In the genomic region with DNA sequence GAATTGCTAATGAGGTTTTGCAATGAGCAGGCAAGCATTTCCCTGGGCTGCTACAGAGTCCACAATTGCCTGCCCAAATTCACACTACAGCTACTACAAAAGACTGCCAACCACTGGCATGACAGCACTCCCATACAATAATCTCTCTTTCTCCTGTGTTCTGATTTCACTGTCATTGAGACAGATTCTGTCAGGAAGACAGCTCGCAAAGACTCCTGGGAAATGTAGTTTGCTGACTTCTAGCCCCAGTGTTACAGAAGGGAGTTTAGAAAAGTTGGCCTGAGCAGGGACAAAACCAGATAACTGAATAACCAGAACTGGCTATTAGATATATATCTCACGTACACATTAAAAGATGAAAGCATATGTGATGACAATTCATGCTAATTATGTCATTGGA, we compare ENCODE assay signal across 23 cellular contexts.
A peak's percentile ranks its signal among the peaks of the same experiment; 100 is the strongest.
DNase-seq lines count a peak whose midpoint lies in the region; ATAC-seq, FAIRE-seq and TF ChIP-seq lines count a peak whose summit lies in the region.
"Had no signal": no experiment of that assay in that cellular context is flagged by ENCODE, and none has a peak within 500 bp of the region (broad histone marks: within the 10 kb centered on the region; RNA-seq: fewer than 3 reads in every experiment).

No MANE protein-coding gene starts in this region.

- H3K4me2 ChIP-seq in GM23338, result no peak overlapping the region
- peak overlapping the region; percentile 6; the same call in 1 of the 2 replicates for H3K4me2 ChIP-seq in OCI-LY3 (ENCODE audit: low read length)
- H3K4me2 ChIP-seq in mesendoderm (ENCODE audit: low read length), result no peak overlapping the region

- H2AK5ac ChIP-seq in mesendoderm (ENCODE audit: low read length), result no peak overlapping the region

- H3K36me3 ChIP-seq in GM23338 (ENCODE audit: insufficient read depth) (no peaks in the 10 kb centered on the region), OCI-LY3 (replicated peaks; ENCODE audit: low read depth, low read length) (no peaks in the 10 kb centered on the region), mesendoderm (ENCODE audit: control insufficient read depth, insufficient read depth, low read length) (no peaks in the 10 kb centered on the region), heart right ventricle (no peaks in the 10 kb centered on the region)
- H3K36me3 ChIP-seq: SJCRH30 had no signal

- no peaks in the 10 kb centered on the region for H3K36me3 Mint-ChIP-seq in GM23338 (ENCODE audit: low read depth)
- H3K36me3 Mint-ChIP-seq: CD4-positive, CD25-positive, alpha-beta regulatory T cell had no signal

- H4K20me1 ChIP-seq in GM23338 (replicated peaks; ENCODE audit: insufficient read depth) (no peaks in the 10 kb centered on the region), OCI-LY3 (ENCODE audit: insufficient read depth, low read length) (no peaks in the 10 kb centered on the region)

- no peaks in the 10 kb centered on the region for H3K4me1 ChIP-seq in GM23338 (ENCODE audit: insufficient read depth)
- H3K4me1 ChIP-seq in OCI-LY3 (ENCODE audit: low read length), result no peaks in the 10 kb centered on the region
- H3K4me1 ChIP-seq in mesendoderm (ENCODE audit: control insufficient read depth, low read depth, low read length), result no peaks in the 10 kb centered on the region
- H3K4me1 ChIP-seq in heart right ventricle, result no peaks in the 10 kb centered on the region
- H3K4me1 ChIP-seq: SJCRH30 had no signal

- H4K5ac ChIP-seq in mesendoderm (ENCODE audit: low read length), result no peak overlapping the region

- no peaks in the 10 kb centered on the region for H3K27me3 ChIP-seq in GM23338 (ENCODE audit: insufficient read depth)
- no peaks in the 10 kb centered on the region for H3K27me3 ChIP-seq in OCI-LY3 (ENCODE audit: low read depth, low read length)
- H3K27me3 ChIP-seq in mesendoderm (ENCODE audit: insufficient read depth, low read length, poor library complexity), result no peaks in the 10 kb centered on the region
- no peaks in the 10 kb centered on the region for H3K27me3 ChIP-seq in heart right ventricle
- H3K27me3 ChIP-seq: SJCRH30 had no signal

- FAIRE-seq in colon (lab: Jason Lieb, UNC), result peak; percentile 61
- FAIRE-seq: A204.1, HTR-8/SVneo, RCC 7860 had no signal

- H3K27ac ChIP-seq in GM23338 (ENCODE audit: low read depth), result no peak overlapping the region
- H3K27ac ChIP-seq in OCI-LY3 (ENCODE audit: low read length), result no peak overlapping the region
- no peak overlapping the region for H3K27ac ChIP-seq in mesendoderm (ENCODE audit: low read depth, low read length)
- H3K27ac ChIP-seq in heart right ventricle, result no peak overlapping the region
- H3K27ac ChIP-seq: SJCRH30 had no signal

- no peak overlapping the region for H2BK5ac ChIP-seq in mesendoderm (ENCODE audit: low read length)

- ATAC-seq in GM23338 (no peak), GM18861 (IDR thresholded peaks at IDR 0.05; ENCODE audit: unreplicated experiment) (no peak), heart right ventricle (no peak)
- ATAC-seq: HCT116 had no signal

- no peaks in the 10 kb centered on the region for H3K9me2 ChIP-seq in GM23338 (ENCODE audit: insufficient read depth)

- H3K9me3 ChIP-seq in OCI-LY3 (ENCODE audit: insufficient read depth, low read length) (no peaks in the 10 kb centered on the region), heart right ventricle (peaks cover 0 to 6% (median 0%) of the 10 kb centered on the region in 11 donors)
- H3K9me3 ChIP-seq: SJCRH30 had no signal

- no peak overlapping the region for H3K27ac Mint-ChIP-seq in GM23338
- H3K27ac Mint-ChIP-seq: CD4-positive, CD25-positive, alpha-beta regulatory T cell had no signal

- peaks cover 4% of the 10 kb centered on the region; the same call in 1 of the 3 replicates for H3K4me1 Mint-ChIP-seq in GM23338
- H3K4me1 Mint-ChIP-seq: CD4-positive, CD25-positive, alpha-beta regulatory T cell had no signal

- no peaks in the 10 kb centered on the region for H3K27me3 Mint-ChIP-seq in GM23338 (ENCODE audit: insufficient read depth, low read depth, poor library complexity)
- H3K27me3 Mint-ChIP-seq: CD4-positive, CD25-positive, alpha-beta regulatory T cell had no signal

- no peak overlapping the region for H3K9ac ChIP-seq in OCI-LY3 (ENCODE audit: low read length)
- H3K9ac ChIP-seq in mesendoderm (ENCODE audit: low read length), result no peak overlapping the region

- H3K56ac ChIP-seq in mesendoderm (ENCODE audit: low read length), result no peak overlapping the region

- no peaks in the 10 kb centered on the region for H3F3A ChIP-seq in GM23338 (replicated peaks; ENCODE audit: low read depth)

- H3K79me2 ChIP-seq in GM23338 (replicated peaks; ENCODE audit: insufficient read depth), result no peaks in the 10 kb centered on the region
- no peaks in the 10 kb centered on the region for H3K79me2 ChIP-seq in OCI-LY3 (ENCODE audit: low read length)
- no peaks in the 10 kb centered on the region for H3K79me2 ChIP-seq in mesendoderm (ENCODE audit: control insufficient read depth, insufficient read depth, low read length)

- no peaks in the 10 kb centered on the region for H3K79me1 ChIP-seq in mesendoderm (ENCODE audit: low read length)

- no peaks in the 10 kb centered on the region for H3K9me3 Mint-ChIP-seq in GM23338

- H3K4me3 Mint-ChIP-seq in GM23338, result no peak overlapping the region
- H3K4me3 Mint-ChIP-seq: CD4-positive, CD25-positive, alpha-beta regulatory T cell had no signal

- WGBS in mesendoderm (ENCODE audit: extremely low coverage, insufficient coverage, low lambda C conversion rate), result no CpG with 5 or more reads among the region's 2 CpGs
- WGBS in heart right ventricle, 2 donors, result 76 to 85% methylated on average over 2 of the region's 2 CpGs

- no peak overlapping the region for H2BK15ac ChIP-seq in mesendoderm (replicated peaks; ENCODE audit: low read depth)

- intact Hi-C loops in heart right ventricle (cut with DNase I), result no loop called here

- H2AFZ ChIP-seq in GM23338, result no peak overlapping the region
- peak overlapping the region; percentile 11; the same call in 1 of the 2 replicates for H2AFZ ChIP-seq in OCI-LY3 (ENCODE audit: low read depth, low read length)

- H3K4ac ChIP-seq in mesendoderm (ENCODE audit: low read depth, low read length), result no peak overlapping the region

- DNase-seq in GM23338 (ENCODE audit: low spot score), result peak; percentile 4
- DNase-seq in mesendoderm, result peak; percentile 14
- no peak for DNase-seq in NCI-H1694 (lab: John Stamatoyannopoulos, UW)
- DNase-seq in heart right ventricle, result no peak
- no peak for DNase-seq in NCI-H1436 (lab: John Stamatoyannopoulos, UW)
- DNase-seq: CD4-positive, CD25-positive, alpha-beta regulatory T cell; EL; GOT3; KG1; NCI-H1105; NCI-H1694 treated with DMSO at 0.1 percent for 48 hours; NCI-H2107; NCI-H446 treated with DMSO at 0.1 percent for 48 hours; NCI-H526 treated with DMSO at 0.1 percent for 48 hours; NK-92 treated with Interleukin-12 subunit alpha and Interleukin-12 subunit beta, amount 100 ng/mL, for 24 hours; SJCRH30 had no signal

- H2BK120ac ChIP-seq in mesendoderm (ENCODE audit: low read depth, low read length), result no peak overlapping the region

- no peak overlapping the region for H3K4me3 ChIP-seq in GM23338
- H3K4me3 ChIP-seq in OCI-LY3 (ENCODE audit: low read length), result no peak overlapping the region
- no peak overlapping the region for H3K4me3 ChIP-seq in mesendoderm (ENCODE audit: low read length)
- H3K4me3 ChIP-seq in heart right ventricle, result no peak overlapping the region
- H3K4me3 ChIP-seq: SJCRH30 had no signal

- TF ChIP-seq CTCF in GM23338 (conservative IDR thresholded peaks at IDR 0.05; ENCODE audit: low read depth in 2 of 2) (no peak), OCI-LY3 (IDR thresholded peaks at IDR 0.05; ENCODE audit: low read depth, low read length) (no peak), heart right ventricle (IDR thresholded peaks at IDR 0.05) (no peak)

- no peak overlapping the region for H3K23ac ChIP-seq in mesendoderm (ENCODE audit: low read length)

- H4K8ac ChIP-seq in mesendoderm (ENCODE audit: low read depth, low read length), result no peak overlapping the region

- H3K18ac ChIP-seq in mesendoderm (ENCODE audit: low read length), result no peak overlapping the region

TF ChIP-seq in GM23338, 12 proteins besides CTCF, POLR2A, EP300 and RAD21 (continues in another document):
- TF ChIP-seq, protein P1, sequence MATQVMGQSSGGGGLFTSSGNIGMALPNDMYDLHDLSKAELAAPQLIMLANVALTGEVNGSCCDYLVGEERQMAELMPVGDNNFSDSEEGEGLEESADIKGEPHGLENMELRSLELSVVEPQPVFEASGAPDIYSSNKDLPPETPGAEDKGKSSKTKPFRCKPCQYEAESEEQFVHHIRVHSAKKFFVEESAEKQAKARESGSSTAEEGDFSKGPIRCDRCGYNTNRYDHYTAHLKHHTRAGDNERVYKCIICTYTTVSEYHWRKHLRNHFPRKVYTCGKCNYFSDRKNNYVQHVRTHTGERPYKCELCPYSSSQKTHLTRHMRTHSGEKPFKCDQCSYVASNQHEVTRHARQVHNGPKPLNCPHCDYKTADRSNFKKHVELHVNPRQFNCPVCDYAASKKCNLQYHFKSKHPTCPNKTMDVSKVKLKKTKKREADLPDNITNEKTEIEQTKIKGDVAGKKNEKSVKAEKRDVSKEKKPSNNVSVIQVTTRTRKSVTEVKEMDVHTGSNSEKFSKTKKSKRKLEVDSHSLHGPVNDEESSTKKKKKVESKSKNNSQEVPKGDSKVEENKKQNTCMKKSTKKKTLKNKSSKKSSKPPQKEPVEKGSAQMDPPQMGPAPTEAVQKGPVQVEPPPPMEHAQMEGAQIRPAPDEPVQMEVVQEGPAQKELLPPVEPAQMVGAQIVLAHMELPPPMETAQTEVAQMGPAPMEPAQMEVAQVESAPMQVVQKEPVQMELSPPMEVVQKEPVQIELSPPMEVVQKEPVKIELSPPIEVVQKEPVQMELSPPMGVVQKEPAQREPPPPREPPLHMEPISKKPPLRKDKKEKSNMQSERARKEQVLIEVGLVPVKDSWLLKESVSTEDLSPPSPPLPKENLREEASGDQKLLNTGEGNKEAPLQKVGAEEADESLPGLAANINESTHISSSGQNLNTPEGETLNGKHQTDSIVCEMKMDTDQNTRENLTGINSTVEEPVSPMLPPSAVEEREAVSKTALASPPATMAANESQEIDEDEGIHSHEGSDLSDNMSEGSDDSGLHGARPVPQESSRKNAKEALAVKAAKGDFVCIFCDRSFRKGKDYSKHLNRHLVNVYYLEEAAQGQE (IDR thresholded peaks at IDR 0.05; ENCODE audit: unreplicated experiment), result no peak
- TF ChIP-seq ZNF114 (CRISPR knock-in tag; IDR thresholded peaks at IDR 0.05), result no peak
- no peak for TF ChIP-seq NANOG (IDR thresholded peaks at IDR 0.05; ENCODE audit: borderline replicate concordance)

Comparison
In these comparisons a context has a peak if more than half of its experiments do, and no peak if none do; other contexts are left out.
1. DNase-seq: peak in GM23338 (single experiment) and mesendoderm (single experiment); none in NCI-H1694 (single experiment), heart right ventricle (0 of 2) and NCI-H1436 (single experiment).